17 cellular contexts compared by ENCODE assay signal in genomic region chr17:45869676-45870341, GRCh38. TPM values are rescaled to one million over a fixed set of nuclear protein-coding genes. Genes with fewer than 3 reads are reported as not detected.
"Had no signal": no experiment of that assay in that cellular context is flagged by ENCODE, and none has a peak within 500 bp of the region (broad histone marks: within the 10 kb centered on the region; RNA-seq: fewer than 3 reads in every experiment).

No MANE protein-coding gene starts in this region.

- H3K9me3 Mint-ChIP-seq: activated naive CD8-positive, alpha-beta T cell treated with anti-CD3 and anti-CD28 coated beads, Interleukin-2, amount 50 U/mL, for 24 hours; activated T-helper 1 cell treated with anti-CD3 and anti-CD28 coated beads, Interleukin-12 subunit alpha, Interleukin-12 subunit beta, Interleukin-2, Interleukin-4 antibody, amounts not matched to agents 30 ng/mL and 10 ng/mL and 1 ng/mL, durations not matched to agents 14 hours and 24 hours and 36 hours; memory B cell; stimulated activated memory B cell treated with anti-CD40 and anti-IgM and Interleukin-4, amounts not matched to agents 10 μg/mL and 1 μg/mL and 100 μg/mL, for 72 hours had no signal

- DNase-seq: activated CD4-positive, CD25-positive, alpha-beta regulatory T cell; activated naive CD4-positive, alpha-beta T cell treated with Interleukin-2 at 50 U/mL for 16 hours; activated naive CD8-positive, alpha-beta T cell treated with anti-CD3 and anti-CD28 coated beads, Interleukin-2, amount 50 U/mL, for 24 hours; colonic mucosa; gastrocnemius medialis; heart right ventricle; left ventricle myocardium inferior; small intestine; T-helper 2 cell; transverse colon had no signal

- H3K4me3 Mint-ChIP-seq: activated naive CD8-positive, alpha-beta T cell treated with anti-CD3 and anti-CD28 coated beads, Interleukin-2, amount 50 U/mL, for 24 hours; activated T-helper 1 cell treated with anti-CD3 and anti-CD28 coated beads, Interleukin-12 subunit alpha, Interleukin-12 subunit beta, Interleukin-2, Interleukin-4 antibody, amounts not matched to agents 30 ng/mL and 10 ng/mL and 1 ng/mL, durations not matched to agents 14 hours and 24 hours and 36 hours; memory B cell; stimulated activated memory B cell treated with anti-CD40 and anti-IgM and Interleukin-4, amounts not matched to agents 10 μg/mL and 1 μg/mL and 100 μg/mL, for 72 hours had no signal

- H3K27ac Mint-ChIP-seq: activated naive CD8-positive, alpha-beta T cell treated with anti-CD3 and anti-CD28 coated beads, Interleukin-2, amount 50 U/mL, for 24 hours; activated T-helper 1 cell treated with anti-CD3 and anti-CD28 coated beads, Interleukin-12 subunit alpha, Interleukin-12 subunit beta, Interleukin-2, Interleukin-4 antibody, amounts not matched to agents 30 ng/mL and 10 ng/mL and 1 ng/mL, durations not matched to agents 14 hours and 24 hours and 36 hours; memory B cell; stimulated activated memory B cell treated with anti-CD40 and anti-IgM and Interleukin-4, amounts not matched to agents 10 μg/mL and 1 μg/mL and 100 μg/mL, for 72 hours had no signal

- H3K36me3 Mint-ChIP-seq: memory B cell; stimulated activated memory B cell treated with anti-CD40 and anti-IgM and Interleukin-4, amounts not matched to agents 10 μg/mL and 1 μg/mL and 100 μg/mL, for 72 hours had no signal

- H3K4me1 ChIP-seq: colonic mucosa, gastrocnemius medialis, heart right ventricle, left ventricle myocardium inferior, right atrium auricular region, transverse colon had no signal

- H3K27me3 ChIP-seq: colonic mucosa, right atrium auricular region had no signal

- H3K4me3 ChIP-seq: colonic mucosa, gastrocnemius medialis, heart right ventricle, left ventricle myocardium inferior, right atrium auricular region, transverse colon had no signal

- H3K9me3 ChIP-seq: colonic mucosa, gastrocnemius medialis, heart right ventricle, left ventricle myocardium inferior, right atrium auricular region, transverse colon had no signal

- ATAC-seq: activated naive CD8-positive, alpha-beta T cell treated with anti-CD3 and anti-CD28 coated beads, Interleukin-2, amount 50 U/mL, for 24 hours; gastrocnemius medialis; stimulated activated memory B cell treated with anti-CD40 and anti-IgM and Interleukin-4, amounts not matched to agents 10 μg/mL and 1 μg/mL and 100 μg/mL, for 72 hours had no signal

- H3K27ac ChIP-seq: colonic mucosa, gastrocnemius medialis, heart right ventricle, left ventricle myocardium inferior, right atrium auricular region, transverse colon had no signal

- H3K4me1 Mint-ChIP-seq: stimulated activated memory B cell treated with anti-CD40 and anti-IgM and Interleukin-4, amounts not matched to agents 10 μg/mL and 1 μg/mL and 100 μg/mL, for 72 hours had no signal

- H3K36me3 ChIP-seq: colonic mucosa, gastrocnemius medialis, heart right ventricle, left ventricle myocardium inferior, right atrium auricular region, transverse colon had no signal

RNA-seq across cellular contexts. Expression of gene SPPL2C, which starts 25.1 kb away (rescaled TPM):
- total RNA-seq: activated T-helper 1 cell treated with anti-CD3 and anti-CD28 coated beads, Interleukin-12 subunit alpha, Interleukin-12 subunit beta, Interleukin-2, Interleukin-4 antibody, amounts not matched to agents 30 ng/mL and 10 ng/mL and 1 ng/mL, durations not matched to agents 14 hours and 24 hours and 36 hours; cardiac septum; colonic mucosa; fibroblast of lung; gastrocnemius medialis; heart right ventricle; left ventricle myocardium inferior; right atrium auricular region; transverse colon had no signal
- polyA plus RNA-seq: fibroblast of lung, heart right ventricle, keratinocyte, small intestine had no signal
